15 cellular contexts compared by ENCODE assay signal in the genomic region with DNA sequence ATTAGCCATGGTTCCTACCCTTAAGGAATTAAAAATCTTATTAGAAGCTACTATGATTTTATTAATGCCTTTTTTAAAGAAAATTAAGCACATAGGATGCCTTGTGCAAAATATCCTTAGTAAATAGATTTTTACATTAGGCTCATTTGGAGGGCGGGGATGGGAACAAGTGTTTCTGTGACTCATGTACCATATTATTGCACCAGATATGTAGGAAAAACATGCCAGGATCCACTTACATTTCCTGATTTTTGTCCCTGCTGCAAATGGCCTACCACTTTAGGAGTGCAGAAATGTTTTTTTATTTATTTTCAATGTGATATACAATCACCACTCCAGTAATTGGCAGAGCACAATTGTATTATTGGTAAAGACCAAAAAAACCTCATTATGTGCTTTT.
DNase-seq lines count a peak whose midpoint lies in the region; ATAC-seq, FAIRE-seq and TF ChIP-seq lines count a peak whose summit lies in the region.
"Had no signal": no experiment of that assay in that cellular context is flagged by ENCODE, and none has a peak within 500 bp of the region (broad histone marks: within the 10 kb centered on the region; RNA-seq: fewer than 3 reads in every experiment).

No MANE protein-coding gene starts in this region.

- no peak for TF ChIP-seq CTCF in endothelial cell of umbilical vein (IDR thresholded peaks at IDR 0.05; ENCODE audit: extremely low read depth in 1 of 2, insufficient read depth in 1 of 2, low read depth in 1 of 2, low read length in 2 of 2)
- TF ChIP-seq CTCF in gastroesophageal sphincter (IDR thresholded peaks at IDR 0.05) = no peak
- TF ChIP-seq CTCF in WTC11 (IDR thresholded peaks at IDR 0.05) = no peak

- peaks cover 8% of the 10 kb centered on the region for H3K36me3 Mint-ChIP-seq in WTC11

- peaks cover 11% of the 10 kb centered on the region for H3K4me1 Mint-ChIP-seq in WTC11
- H3K4me1 Mint-ChIP-seq: IgD-negative memory B cell had no signal

- no peak overlapping the region for H3K4me3 Mint-ChIP-seq in WTC11
- H3K4me3 Mint-ChIP-seq: CD8-positive, alpha-beta T cell; IgD-negative memory B cell had no signal

- BruUV-seq in endothelial cell of umbilical vein (replicated peaks; lab: Mats Ljungman, UMichigan) = no TSS peak

- intact Hi-C loops in endothelial cell of umbilical vein (cut with micrococcal nuclease) = no loop called here

- H3K36me3 ChIP-seq in endothelial cell of umbilical vein (ENCODE audit: control insufficient read depth in 2 of 2, extremely low read depth in 1 of 2, insufficient read depth in 2 of 2, low read length in 2 of 2) = peaks cover 0 to 3% of the 10 kb centered on the region in 2 experiments
- no peaks in the 10 kb centered on the region for H3K36me3 ChIP-seq in gastroesophageal sphincter
- H3K36me3 ChIP-seq in Karpas-422 (ENCODE audit: insufficient read depth, low read length) = no peaks in the 10 kb centered on the region
- H3K36me3 ChIP-seq: HAP-1 had no signal

- TF ChIP-seq POLR2A in endothelial cell of umbilical vein (IDR thresholded peaks at IDR 0.05; ENCODE audit: low read depth, low read length) (no peak), gastroesophageal sphincter (IDR thresholded peaks at IDR 0.05) (no peak)

- no peaks in the 10 kb centered on the region for H4K20me1 ChIP-seq in endothelial cell of umbilical vein (replicated peaks; ENCODE audit: control insufficient read depth, extremely low read depth, insufficient read depth, low read length)
- no peaks in the 10 kb centered on the region for H4K20me1 ChIP-seq in Karpas-422 (ENCODE audit: insufficient read depth, low read depth, low read length)

- H3K9me3 Mint-ChIP-seq in WTC11 = no peaks in the 10 kb centered on the region
- H3K9me3 Mint-ChIP-seq: CD8-positive, alpha-beta T cell had no signal

- H3K4me1 ChIP-seq in endothelial cell of umbilical vein (ENCODE audit: control insufficient read depth, extremely low read depth, insufficient read depth, low read length) = peaks cover 47% of the 10 kb centered on the region
- H3K4me1 ChIP-seq in gastroesophageal sphincter = peaks cover 31 to 83% (median 32%) of the 10 kb centered on the region in 3 donors
- no peaks in the 10 kb centered on the region for H3K4me1 ChIP-seq in Karpas-422 (ENCODE audit: low read length)

- 79 to 100% methylated on average over 1 of the region's 1 CpG for WGBS in gastroesophageal sphincter (ENCODE audit: low coverage in 1 of 2), 2 donors

- H3K4me3 ChIP-seq in endothelial cell of umbilical vein (replicated peaks in 1 of 3; ENCODE audit: insufficient read depth in 1 of 3, low read depth in 1 of 3, low read length in 3 of 3) (no peak overlapping the region), gastroesophageal sphincter (no peak overlapping the region), Karpas-422 (ENCODE audit: low read length) (no peak overlapping the region)
- H3K4me3 ChIP-seq: HAP-1 had no signal

- ATAC-seq in gastroesophageal sphincter (no peak), WTC11 (no peak)
- ATAC-seq: CD8-positive, alpha-beta T cell; PC-3 had no signal

- H3K79me2 ChIP-seq in endothelial cell of umbilical vein (ENCODE audit: control insufficient read depth, insufficient read depth, low read length) (peaks cover 30% of the 10 kb centered on the region), Karpas-422 (ENCODE audit: low read length) (no peaks in the 10 kb centered on the region)

- no peaks in the 10 kb centered on the region for H3K9me1 ChIP-seq in endothelial cell of umbilical vein (replicated peaks; ENCODE audit: control insufficient read depth, extremely low read depth, insufficient read depth, low read length)

- no peaks in the 10 kb centered on the region for H3K9me3 ChIP-seq in endothelial cell of umbilical vein (replicated peaks; ENCODE audit: control insufficient read depth, insufficient read depth, low read length)
- no peaks in the 10 kb centered on the region for H3K9me3 ChIP-seq in gastroesophageal sphincter
- no peaks in the 10 kb centered on the region for H3K9me3 ChIP-seq in Karpas-422 (ENCODE audit: low read length)
- H3K9me3 ChIP-seq: BE2C, HAP-1 had no signal

- TF ChIP-seq EP300 in gastroesophageal sphincter (IDR thresholded peaks at IDR 0.05) = no peak

- H3K27ac Mint-ChIP-seq in WTC11 = no peak overlapping the region
- H3K27ac Mint-ChIP-seq: CD8-positive, alpha-beta T cell; IgD-negative memory B cell had no signal

- H3K9ac ChIP-seq in endothelial cell of umbilical vein (replicated peaks; ENCODE audit: extremely low read depth, insufficient read depth, low read length) (no peak overlapping the region), Karpas-422 (ENCODE audit: low read length) (no peak overlapping the region)

- H3K27me3 ChIP-seq in endothelial cell of umbilical vein (ENCODE audit: control insufficient read depth in 2 of 2, insufficient read depth in 2 of 2, low read length in 2 of 2) = no peaks in the 10 kb centered on the region
- H3K27me3 ChIP-seq in gastroesophageal sphincter = no peaks in the 10 kb centered on the region
- no peaks in the 10 kb centered on the region for H3K27me3 ChIP-seq in Karpas-422 (ENCODE audit: low read length)
- H3K27me3 ChIP-seq: BE2C had no signal

- CTCF ChIA-PET in endothelial cell of umbilical vein (lab: Charles Lee) (interaction anchor here (1.1 kb wide), 1 partner anchor 29 kb away, joined by 3 read pairs; no protein-coding TSS in a partner anchor), WTC11 (lab: Charles Lee) (no interaction called here)

- H3K27ac ChIP-seq in endothelial cell of umbilical vein (ENCODE audit: insufficient read depth, low read depth, low read length) (no peak overlapping the region), gastroesophageal sphincter (peak overlapping the region; percentile 71 to 80 (median 78)), Karpas-422 (ENCODE audit: low read length) (no peak overlapping the region)

- POLR2A ChIA-PET in endothelial cell of umbilical vein (lab: Charles Lee) (no interaction called here), WTC11 (lab: Charles Lee) (no interaction called here)

- dilution Hi-C loops in endothelial cell of umbilical vein (cut with MboI; ENCODE audit: extremely low pct_ligation_motif_present, low sequenced_read_pairs) = no loop called here

- FAIRE-seq in endothelial cell of umbilical vein (lab: Jason Lieb, UNC) = peak; percentile 67

- DNase-seq in LHCN-M2 (ENCODE audit: low read depth) (peak; percentile 43), endothelial cell of umbilical vein (ENCODE audit: low read depth, low spot score) (peak; percentile 46), Karpas-422 (no peak), NCI-H2196 treated with DMSO at 0.1 percent for 48 hours (lab: John Stamatoyannopoulos, UW; ENCODE audit: unreplicated experiment) (no peak), C1 segment of cervical spinal cord (lab: John Stamatoyannopoulos, UW) (no peak), WTC11 (ENCODE audit: low spot score) (no peak)
- DNase-seq: BE2C; CD8-positive, alpha-beta T cell; NCI-H2029; NCI-H510A; NCI-H82; PC-3 had no signal

- no peak overlapping the region for H3K4me2 ChIP-seq in endothelial cell of umbilical vein (ENCODE audit: insufficient read depth, low read length)
- no peak overlapping the region for H3K4me2 ChIP-seq in Karpas-422 (ENCODE audit: low read depth, low read length, poor library complexity, severe bottlenecking)

- H3K27me3 Mint-ChIP-seq in WTC11 (ENCODE audit: low read depth) = no peaks in the 10 kb centered on the region
- H3K27me3 Mint-ChIP-seq: IgD-negative memory B cell had no signal

- no peaks in the 10 kb centered on the region for H3K9me2 ChIP-seq in Karpas-422 (replicated peaks; ENCODE audit: insufficient read depth, low read length)

- no peak overlapping the region for H2AFZ ChIP-seq in endothelial cell of umbilical vein (ENCODE audit: low read depth, low read length)
- no peak overlapping the region for H2AFZ ChIP-seq in Karpas-422 (ENCODE audit: low read length)

TF ChIP-seq in endothelial cell of umbilical vein, 7 proteins besides CTCF, POLR2A, EP300 and RAD21:
- TF ChIP-seq GATA2 (IDR thresholded peaks at IDR 0.05; ENCODE audit: insufficient read depth, insufficient read length, low read depth, low read length) = no peak
- TF ChIP-seq, protein P1, sequence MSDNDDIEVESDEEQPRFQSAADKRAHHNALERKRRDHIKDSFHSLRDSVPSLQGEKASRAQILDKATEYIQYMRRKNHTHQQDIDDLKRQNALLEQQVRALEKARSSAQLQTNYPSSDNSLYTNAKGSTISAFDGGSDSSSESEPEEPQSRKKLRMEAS (IDR thresholded peaks at IDR 0.05; ENCODE audit: insufficient read depth, insufficient read length) = no peak
- no peak for TF ChIP-seq EZH2 (IDR thresholded peaks at IDR 0.05; ENCODE audit: borderline replicate concordance, low read depth, low read length, severe bottlenecking)
- TF ChIP-seq POLR2AphosphoS5 (IDR thresholded peaks at IDR 0.05; ENCODE audit: insufficient read depth, low read depth, low read length) = no peak
- TF ChIP-seq FOS (IDR thresholded peaks at IDR 0.05; ENCODE audit: borderline replicate concordance, insufficient read depth, low read length) = no peak
TF ChIP-seq in endothelial cell of umbilical vein: peak in this region for 0.

TF ChIP-seq in WTC11, 78 proteins besides CTCF, POLR2A, EP300 and RAD21 (continues in another document):
- no peak for TF ChIP-seq JAZF1 (CRISPR knock-in tag; IDR thresholded peaks at IDR 0.05)
- TF ChIP-seq, protein P2, sequence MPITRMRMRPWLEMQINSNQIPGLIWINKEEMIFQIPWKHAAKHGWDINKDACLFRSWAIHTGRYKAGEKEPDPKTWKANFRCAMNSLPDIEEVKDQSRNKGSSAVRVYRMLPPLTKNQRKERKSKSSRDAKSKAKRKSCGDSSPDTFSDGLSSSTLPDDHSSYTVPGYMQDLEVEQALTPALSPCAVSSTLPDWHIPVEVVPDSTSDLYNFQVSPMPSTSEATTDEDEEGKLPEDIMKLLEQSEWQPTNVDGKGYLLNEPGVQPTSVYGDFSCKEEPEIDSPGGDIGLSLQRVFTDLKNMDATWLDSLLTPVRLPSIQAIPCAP (CRISPR knock-in tag; IDR thresholded peaks at IDR 0.05) = no peak
- TF ChIP-seq, protein P3, sequence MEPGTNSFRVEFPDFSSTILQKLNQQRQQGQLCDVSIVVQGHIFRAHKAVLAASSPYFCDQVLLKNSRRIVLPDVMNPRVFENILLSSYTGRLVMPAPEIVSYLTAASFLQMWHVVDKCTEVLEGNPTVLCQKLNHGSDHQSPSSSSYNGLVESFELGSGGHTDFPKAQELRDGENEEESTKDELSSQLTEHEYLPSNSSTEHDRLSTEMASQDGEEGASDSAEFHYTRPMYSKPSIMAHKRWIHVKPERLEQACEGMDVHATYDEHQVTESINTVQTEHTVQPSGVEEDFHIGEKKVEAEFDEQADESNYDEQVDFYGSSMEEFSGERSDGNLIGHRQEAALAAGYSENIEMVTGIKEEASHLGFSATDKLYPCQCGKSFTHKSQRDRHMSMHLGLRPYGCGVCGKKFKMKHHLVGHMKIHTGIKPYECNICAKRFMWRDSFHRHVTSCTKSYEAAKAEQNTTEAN (CRISPR knock-in tag; IDR thresholded peaks at IDR 0.05) = no peak

Comparison
In these comparisons a context has a peak if more than half of its experiments do, and no peak if none do; other contexts are left out.
1. DNase-seq: peak in LHCN-M2 (single experiment) and endothelial cell of umbilical vein (single experiment); none in Karpas-422 (single experiment), NCI-H2196 treated with DMSO at 0.1 percent for 48 hours (single experiment), C1 segment of cervical spinal cord (0 of 14) and WTC11 (single experiment).
2. H3K27ac ChIP-seq: peak in gastroesophageal sphincter (4 of 4); none in endothelial cell of umbilical vein (single experiment) and Karpas-422 (single experiment).